In the genomic region with DNA sequence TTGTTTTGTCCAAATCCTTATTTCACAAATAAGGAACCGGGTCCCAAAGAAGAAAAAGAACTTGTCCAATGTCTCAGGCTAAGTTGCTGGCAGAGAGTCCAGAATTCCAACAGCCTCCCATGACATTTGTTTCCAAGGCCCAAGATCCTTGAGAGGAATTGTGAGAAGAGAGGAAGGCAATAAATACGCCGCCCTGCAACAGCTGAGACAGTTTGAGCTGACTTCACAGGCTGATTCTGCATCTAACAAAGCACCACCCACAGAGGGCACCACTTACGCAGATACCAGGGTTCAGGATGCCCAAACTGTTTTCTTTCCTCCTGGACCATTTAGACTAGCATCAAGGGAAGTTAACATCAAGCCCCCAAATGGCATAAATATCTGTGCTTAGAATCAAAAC, we compare ENCODE assay signal across 16 cellular contexts.
A peak's percentile ranks its signal among the peaks of the same experiment; 100 is the strongest.
DNase-seq lines count a peak whose midpoint lies in the region; ATAC-seq and TF ChIP-seq lines count a peak whose summit lies in the region.
"Had no signal": no experiment of that assay in that cellular context is flagged by ENCODE, and none has a peak within 500 bp of the region (broad histone marks: within the 10 kb centered on the region; RNA-seq: fewer than 3 reads in every experiment).

No MANE protein-coding gene starts in this region.

- no peak overlapping the region for H3K27ac ChIP-seq in osteoblast (ENCODE audit: low read depth, low read length)
- no peak overlapping the region for H3K27ac ChIP-seq in psoas muscle
- H3K27ac ChIP-seq: 22Rv1, SJSA1, thoracic aorta had no signal

- H3K4me3 ChIP-seq in MG63 (no peak overlapping the region), osteoblast (ENCODE audit: insufficient read depth, low read length) (no peak overlapping the region), psoas muscle (no peak overlapping the region)
- H3K4me3 ChIP-seq: SJSA1, thoracic aorta had no signal

- WGBS in psoas muscle, 3 donors, result 33 to 45% (median 36%) methylated on average over 4 of the region's 4 CpGs

- no peak overlapping the region for H2AFZ ChIP-seq in osteoblast (ENCODE audit: low read length)

- H3K9me3 ChIP-seq in MG63 (no peaks in the 10 kb centered on the region; the same call in 1 of the 2 replicates), osteoblast (ENCODE audit: low read depth, low read length) (no peaks in the 10 kb centered on the region), psoas muscle (no peaks in the 10 kb centered on the region)
- H3K9me3 ChIP-seq: SJSA1, thoracic aorta had no signal

- DNase-seq in DMS 273 (lab: John Stamatoyannopoulos, UW; ENCODE audit: unreplicated experiment) (peak; percentile 23), DMS 273 treated with DMSO at 0.1 percent for 48 hours (lab: John Stamatoyannopoulos, UW) (no peak), MG63 (peak; percentile 9), chondrocyte (ENCODE audit: low spot score) (no peak), osteoblast (ENCODE audit: insufficient read length, low spot score, missing footprints) (no peak), 8988T (no peak), GDM1 (lab: John Stamatoyannopoulos, UW) (no peak), psoas muscle (no peak)
- DNase-seq: activated B cell treated with CpG ODN at 0.5 μM for 24 hours; activated T-cell treated with anti-CD3 and anti-CD28 coated beads, Interleukin-2, amount 50 U/mL, for 4 hours; GOT3; NCI-H2227 treated with DMSO at 0.1 percent for 48 hours had no signal

- no peak overlapping the region for H3K4me3 Mint-ChIP-seq in chondrocyte (ENCODE audit: unreplicated experiment)
- H3K4me3 Mint-ChIP-seq: activated B cell treated with CpG ODN at 0.5 μM for 24 hours; activated T-cell treated with anti-CD3 and anti-CD28 coated beads, Interleukin-2, amount 50 U/mL, for 4 hours; IgD-negative memory B cell had no signal

- H3K4me2 ChIP-seq in osteoblast (ENCODE audit: insufficient read depth, low read length), result no peak overlapping the region

- H3K4me1 Mint-ChIP-seq in chondrocyte (ENCODE audit: low read depth), result peaks cover 15% of the 10 kb centered on the region
- H3K4me1 Mint-ChIP-seq: activated B cell treated with CpG ODN at 0.5 μM for 24 hours, IgD-negative memory B cell had no signal

- no peaks in the 10 kb centered on the region for H3K4me1 ChIP-seq in osteoblast (ENCODE audit: insufficient read depth, low read length)
- no peaks in the 10 kb centered on the region for H3K4me1 ChIP-seq in psoas muscle
- H3K4me1 ChIP-seq: SJSA1 had no signal

- no peaks in the 10 kb centered on the region for H3K36me3 ChIP-seq in MG63
- no peaks in the 10 kb centered on the region for H3K36me3 ChIP-seq in osteoblast (ENCODE audit: insufficient read depth, low read length)
- no peaks in the 10 kb centered on the region for H3K36me3 ChIP-seq in psoas muscle (ENCODE audit: insufficient read depth in 1 of 2, low read depth in 1 of 2)
- H3K36me3 ChIP-seq: SJSA1, thoracic aorta had no signal

- intact Hi-C loops in psoas muscle (cut with DNase I), result no loop called here

- ATAC-seq in psoas muscle, result no peak
- ATAC-seq: activated T-cell treated with anti-CD3 and anti-CD28 coated beads, Interleukin-2, amount 50 U/mL, for 4 hours had no signal

- H3K27ac Mint-ChIP-seq in chondrocyte (ENCODE audit: unreplicated experiment), result no peak overlapping the region
- H3K27ac Mint-ChIP-seq: activated B cell treated with CpG ODN at 0.5 μM for 24 hours, IgD-negative memory B cell had no signal

- peaks cover 3% of the 10 kb centered on the region for H3K9me3 Mint-ChIP-seq in chondrocyte (ENCODE audit: low read depth)
- H3K9me3 Mint-ChIP-seq: activated B cell treated with CpG ODN at 0.5 μM for 24 hours had no signal

- TF ChIP-seq CTCF in chondrocyte (IDR thresholded peaks at IDR 0.05) (peak; percentile 46), osteoblast (IDR thresholded peaks at IDR 0.05; ENCODE audit: extremely low read depth, low read depth, low read length) (peak; percentile 33), psoas muscle (IDR thresholded peaks at IDR 0.05) (no peak)

- H3K27me3 Mint-ChIP-seq in chondrocyte (ENCODE audit: low read depth), result no peaks in the 10 kb centered on the region

- H3K36me3 Mint-ChIP-seq in chondrocyte (ENCODE audit: low read depth), result no peaks in the 10 kb centered on the region
- H3K36me3 Mint-ChIP-seq: IgD-negative memory B cell had no signal

- no peaks in the 10 kb centered on the region for H3K79me2 ChIP-seq in osteoblast (ENCODE audit: insufficient read depth, low read length)

- H4K20me1 ChIP-seq in osteoblast (ENCODE audit: insufficient read depth, low read length), result no peaks in the 10 kb centered on the region

- H3K27me3 ChIP-seq in MG63 (no peaks in the 10 kb centered on the region), osteoblast (ENCODE audit: insufficient read depth, low read length) (no peaks in the 10 kb centered on the region), psoas muscle (ENCODE audit: insufficient read depth in 3 of 3, low read length in 2 of 3) (peaks cover 0 to 3% (median 0%) of the 10 kb centered on the region in 3 donors)

Comparison
In these comparisons a context has a peak if more than half of its experiments do, and no peak if none do; other contexts are left out.
1. DNase-seq: peak in DMS 273 (single experiment) and MG63 (single experiment); none in DMS 273 treated with DMSO at 0.1 percent for 48 hours (single experiment), chondrocyte (single experiment), osteoblast (single experiment), 8988T (single experiment), GDM1 (single experiment) and psoas muscle (0 of 2).